1 cellular context compared by ENCODE assay signal in the genomic region with DNA sequence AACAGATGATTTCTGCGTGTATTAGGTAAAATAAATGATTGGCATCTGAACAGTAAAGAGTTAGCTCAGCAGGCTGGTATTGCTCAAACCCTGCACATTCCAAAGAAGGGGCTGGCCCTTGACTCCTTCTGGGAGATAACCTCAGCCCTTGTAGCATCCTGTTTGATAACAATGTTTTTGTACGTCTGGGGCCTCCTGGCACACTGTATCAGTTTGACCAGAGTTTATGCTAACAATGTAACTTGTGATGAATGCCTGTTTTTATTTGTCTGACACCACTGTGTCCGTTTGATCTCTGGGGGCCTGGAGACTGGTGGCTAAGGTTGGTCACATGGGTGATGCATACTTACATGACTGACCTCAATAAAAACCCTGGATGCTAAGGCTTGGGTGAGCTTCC.
TF ChIP-seq lines count a peak whose summit lies in the region.

No MANE protein-coding gene starts in this region.

TF ChIP-seq in A549, 52 proteins besides CTCF, POLR2A, EP300 and RAD21 (continued from another document):
- TF ChIP-seq, protein P1, sequence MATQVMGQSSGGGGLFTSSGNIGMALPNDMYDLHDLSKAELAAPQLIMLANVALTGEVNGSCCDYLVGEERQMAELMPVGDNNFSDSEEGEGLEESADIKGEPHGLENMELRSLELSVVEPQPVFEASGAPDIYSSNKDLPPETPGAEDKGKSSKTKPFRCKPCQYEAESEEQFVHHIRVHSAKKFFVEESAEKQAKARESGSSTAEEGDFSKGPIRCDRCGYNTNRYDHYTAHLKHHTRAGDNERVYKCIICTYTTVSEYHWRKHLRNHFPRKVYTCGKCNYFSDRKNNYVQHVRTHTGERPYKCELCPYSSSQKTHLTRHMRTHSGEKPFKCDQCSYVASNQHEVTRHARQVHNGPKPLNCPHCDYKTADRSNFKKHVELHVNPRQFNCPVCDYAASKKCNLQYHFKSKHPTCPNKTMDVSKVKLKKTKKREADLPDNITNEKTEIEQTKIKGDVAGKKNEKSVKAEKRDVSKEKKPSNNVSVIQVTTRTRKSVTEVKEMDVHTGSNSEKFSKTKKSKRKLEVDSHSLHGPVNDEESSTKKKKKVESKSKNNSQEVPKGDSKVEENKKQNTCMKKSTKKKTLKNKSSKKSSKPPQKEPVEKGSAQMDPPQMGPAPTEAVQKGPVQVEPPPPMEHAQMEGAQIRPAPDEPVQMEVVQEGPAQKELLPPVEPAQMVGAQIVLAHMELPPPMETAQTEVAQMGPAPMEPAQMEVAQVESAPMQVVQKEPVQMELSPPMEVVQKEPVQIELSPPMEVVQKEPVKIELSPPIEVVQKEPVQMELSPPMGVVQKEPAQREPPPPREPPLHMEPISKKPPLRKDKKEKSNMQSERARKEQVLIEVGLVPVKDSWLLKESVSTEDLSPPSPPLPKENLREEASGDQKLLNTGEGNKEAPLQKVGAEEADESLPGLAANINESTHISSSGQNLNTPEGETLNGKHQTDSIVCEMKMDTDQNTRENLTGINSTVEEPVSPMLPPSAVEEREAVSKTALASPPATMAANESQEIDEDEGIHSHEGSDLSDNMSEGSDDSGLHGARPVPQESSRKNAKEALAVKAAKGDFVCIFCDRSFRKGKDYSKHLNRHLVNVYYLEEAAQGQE (IDR thresholded peaks at IDR 0.05): no peak
- TF ChIP-seq BHLHE40 (IDR thresholded peaks at IDR 0.05; ENCODE audit: low read depth, low read length) (no peak), CHD2 (IDR thresholded peaks at IDR 0.05; ENCODE audit: low read length, partially characterized antibody) (no peak), SREBF2 (IDR thresholded peaks at IDR 0.05) (no peak), HOXB5 (CRISPR knock-in tag; IDR thresholded peaks at IDR 0.05) (no peak), MAZ (IDR thresholded peaks at IDR 0.05; ENCODE audit: borderline replicate concordance, low read depth, low read length) (no peak), KDM1A (IDR thresholded peaks at IDR 0.05; ENCODE audit: low read depth) (no peak), HDAC2 (IDR thresholded peaks at IDR 0.05) (no peak), GATA3 (IDR thresholded peaks at IDR 0.05; ENCODE audit: borderline replicate concordance) (peak; percentile 74), ZFP36 (IDR thresholded peaks at IDR 0.05; ENCODE audit: borderline replicate concordance, partially characterized antibody) (no peak), RFX5 (IDR thresholded peaks at IDR 0.05) (no peak), RCOR1 (IDR thresholded peaks at IDR 0.05; ENCODE audit: low read depth, low read length) (no peak), CBX8 (IDR thresholded peaks at IDR 0.05) (no peak), NR3C1 (IDR thresholded peaks at IDR 0.05) (no peak)
- TF ChIP-seq, protein P2, sequence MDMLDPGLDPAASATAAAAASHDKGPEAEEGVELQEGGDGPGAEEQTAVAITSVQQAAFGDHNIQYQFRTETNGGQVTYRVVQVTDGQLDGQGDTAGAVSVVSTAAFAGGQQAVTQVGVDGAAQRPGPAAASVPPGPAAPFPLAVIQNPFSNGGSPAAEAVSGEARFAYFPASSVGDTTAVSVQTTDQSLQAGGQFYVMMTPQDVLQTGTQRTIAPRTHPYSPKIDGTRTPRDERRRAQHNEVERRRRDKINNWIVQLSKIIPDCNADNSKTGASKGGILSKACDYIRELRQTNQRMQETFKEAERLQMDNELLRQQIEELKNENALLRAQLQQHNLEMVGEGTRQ (IDR thresholded peaks at IDR 0.05): peak; percentile 44; the same call in 1 of the 2 replicates
- TF ChIP-seq, protein P3, sequence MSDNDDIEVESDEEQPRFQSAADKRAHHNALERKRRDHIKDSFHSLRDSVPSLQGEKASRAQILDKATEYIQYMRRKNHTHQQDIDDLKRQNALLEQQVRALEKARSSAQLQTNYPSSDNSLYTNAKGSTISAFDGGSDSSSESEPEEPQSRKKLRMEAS (IDR thresholded peaks at IDR 0.05): 0 out of 2 replicates have a peak, but pooled peaks have one; percentile 15
- TF ChIP-seq, protein P4, sequence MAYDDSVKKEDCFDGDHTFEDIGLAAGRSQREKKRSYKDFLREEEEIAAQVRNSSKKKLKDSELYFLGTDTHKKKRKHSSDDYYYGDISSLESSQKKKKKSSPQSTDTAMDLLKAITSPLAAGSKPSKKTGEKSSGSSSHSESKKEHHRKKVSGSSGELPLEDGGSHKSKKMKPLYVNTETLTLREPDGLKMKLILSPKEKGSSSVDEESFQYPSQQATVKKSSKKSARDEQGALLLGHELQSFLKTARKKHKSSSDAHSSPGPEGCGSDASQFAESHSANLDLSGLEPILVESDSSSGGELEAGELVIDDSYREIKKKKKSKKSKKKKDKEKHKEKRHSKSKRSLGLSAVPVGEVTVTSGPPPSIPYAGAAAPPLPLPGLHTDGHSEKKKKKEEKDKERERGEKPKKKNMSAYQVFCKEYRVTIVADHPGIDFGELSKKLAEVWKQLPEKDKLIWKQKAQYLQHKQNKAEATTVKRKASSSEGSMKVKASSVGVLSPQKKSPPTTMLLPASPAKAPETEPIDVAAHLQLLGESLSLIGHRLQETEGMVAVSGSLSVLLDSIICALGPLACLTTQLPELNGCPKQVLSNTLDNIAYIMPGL (CRISPR knock-in tag; IDR thresholded peaks at IDR 0.05; ENCODE audit: borderline replicate concordance): no peak
- TF ChIP-seq, protein P5, sequence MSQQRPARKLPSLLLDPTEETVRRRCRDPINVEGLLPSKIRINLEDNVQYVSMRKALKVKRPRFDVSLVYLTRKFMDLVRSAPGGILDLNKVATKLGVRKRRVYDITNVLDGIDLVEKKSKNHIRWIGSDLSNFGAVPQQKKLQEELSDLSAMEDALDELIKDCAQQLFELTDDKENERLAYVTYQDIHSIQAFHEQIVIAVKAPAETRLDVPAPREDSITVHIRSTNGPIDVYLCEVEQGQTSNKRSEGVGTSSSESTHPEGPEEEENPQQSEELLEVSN (IDR thresholded peaks at IDR 0.05; ENCODE audit: borderline replicate concordance, low read depth): no peak
- TF ChIP-seq, protein P6, sequence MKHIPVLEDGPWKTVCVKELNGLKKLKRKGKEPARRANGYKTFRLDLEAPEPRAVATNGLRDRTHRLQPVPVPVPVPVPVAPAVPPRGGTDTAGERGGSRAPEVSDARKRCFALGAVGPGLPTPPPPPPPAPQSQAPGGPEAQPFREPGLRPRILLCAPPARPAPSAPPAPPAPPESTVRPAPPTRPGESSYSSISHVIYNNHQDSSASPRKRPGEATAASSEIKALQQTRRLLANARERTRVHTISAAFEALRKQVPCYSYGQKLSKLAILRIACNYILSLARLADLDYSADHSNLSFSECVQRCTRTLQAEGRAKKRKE (CRISPR knock-in tag; IDR thresholded peaks at IDR 0.05; ENCODE audit: low read depth): no peak
